Comparison of ENCODE assay signal across 32 cellular contexts in the genomic region with DNA sequence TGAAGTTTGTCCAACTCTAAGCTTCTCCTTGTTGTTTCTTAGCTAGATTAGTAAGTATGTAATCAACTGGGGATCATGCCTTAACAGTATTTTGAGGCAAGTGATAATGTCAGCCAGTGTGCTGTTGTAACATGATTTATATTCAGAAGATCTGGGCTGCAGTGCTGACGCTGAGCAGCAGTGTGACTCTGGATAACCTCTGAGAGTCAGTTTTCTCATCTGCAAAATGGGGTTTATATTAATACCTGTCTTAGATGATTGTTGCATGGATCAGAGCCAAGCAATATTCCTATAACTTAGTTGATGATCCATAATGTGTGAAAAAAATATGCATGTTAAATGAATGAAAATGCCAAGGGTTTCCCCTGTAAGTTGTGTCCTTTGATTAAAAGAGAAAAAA.
"Had no signal": no experiment of that assay in that cellular context is flagged by ENCODE, and none has a peak within 500 bp of the region (broad histone marks: within the 10 kb centered on the region; RNA-seq: fewer than 3 reads in every experiment).

No MANE protein-coding gene starts in this region.

- H3K4me3 ChIP-seq: adrenal gland, ascending aorta, body of pancreas, breast epithelium, cardiac muscle cell had no signal

- FAIRE-seq: astrocyte had no signal

- H3K9me3 ChIP-seq: adrenal gland, ascending aorta, body of pancreas, breast epithelium had no signal

- H3K27ac ChIP-seq: adrenal gland, ascending aorta, body of pancreas, brain microvascular endothelial cell, breast epithelium, cardiac muscle cell had no signal

- H3K4me1 ChIP-seq: adrenal gland, ascending aorta, body of pancreas, breast epithelium had no signal

- H3K27me3 ChIP-seq: adrenal gland, ascending aorta, body of pancreas, brain microvascular endothelial cell, breast epithelium, cardiac muscle cell had no signal

- H3K36me3 ChIP-seq: adrenal gland, ascending aorta, brain microvascular endothelial cell, breast epithelium had no signal

- ATAC-seq: activated naive CD4-positive, alpha-beta T cell treated with anti-CD3 and anti-CD28 coated beads, Interleukin-2, amount 50 U/mL, for 72 hours; activated naive CD8-positive, alpha-beta T cell treated with anti-CD3 and anti-CD28 coated beads, Interleukin-2, amount 50 U/mL, for 24 hours; activated T-cell treated with anti-CD3 and anti-CD28 coated beads, Interleukin-2, amount 50 U/mL, for 4 hours; activated T-cell treated with anti-CD3 and anti-CD28 coated beads, Interleukin-2, amount 50 U/mL, for 72 hours; activated T-helper 17 cell treated with anti-CD3 and anti-CD28 coated beads, Interleukin-2, amount 50 U/mL, for 72 hours; body of pancreas had no signal

- DNase-seq: activated effector memory CD4-positive, alpha-beta T cell treated with anti-CD3 and anti-CD28 coated beads, Interleukin-2, amount 50 U/mL, for 16 hours; activated effector memory CD4-positive, alpha-beta T cell treated with Interleukin-2 at 50 U/mL for 16 hours; activated gamma-delta T cell; activated gamma-delta T cell treated with Interleukin-2 at 50 U/mL for 16 hours; activated naive CD4-positive, alpha-beta T cell; activated naive CD4-positive, alpha-beta T cell treated with anti-CD3 and anti-CD28 coated beads for 36 hours; activated naive CD4-positive, alpha-beta T cell treated with anti-CD3 and anti-CD28 coated beads, Interleukin-2, amount 10 ng/mL, durations not matched to agents 7 days and 5 days; activated naive CD4-positive, alpha-beta T cell treated with anti-CD3 and anti-CD28 coated beads, Interleukin-2, amount 50 U/mL, for 16 hours; activated naive CD4-positive, alpha-beta T cell treated with Interleukin-2 at 50 U/mL for 16 hours; activated naive CD8-positive, alpha-beta T cell treated with anti-CD3 and anti-CD28 coated beads for 36 hours; activated naive CD8-positive, alpha-beta T cell treated with anti-CD3 and anti-CD28 coated beads, Interleukin-2, amount 10 ng/mL, durations not matched to agents 7 days and 5 days; activated naive CD8-positive, alpha-beta T cell treated with anti-CD3 and anti-CD28 coated beads, Interleukin-2, amount 50 U/mL, for 24 hours; activated T-cell treated with anti-CD3 and anti-CD28 coated beads, Interleukin-2, amount 50 U/mL, for 24 hours; activated T-cell treated with anti-CD3 and anti-CD28 coated beads, Interleukin-2, amount 50 U/mL, for 4 hours; activated T-cell treated with anti-CD3 and anti-CD28 coated beads, Interleukin-2, amount 50 U/mL, for 48 hours; activated T-cell treated with anti-CD3 and anti-CD28 coated beads, Interleukin-2, amount 50 U/mL, for 72 hours; adrenal gland; amniotic stem cell; amygdala; anterior cingulate cortex; aorta; body of pancreas; brain microvascular endothelial cell; caudate nucleus; central memory CD4-positive, alpha-beta T cell; cerebellar nuclear complex had no signal
